11 cellular contexts compared by ENCODE assay signal in the genomic region with DNA sequence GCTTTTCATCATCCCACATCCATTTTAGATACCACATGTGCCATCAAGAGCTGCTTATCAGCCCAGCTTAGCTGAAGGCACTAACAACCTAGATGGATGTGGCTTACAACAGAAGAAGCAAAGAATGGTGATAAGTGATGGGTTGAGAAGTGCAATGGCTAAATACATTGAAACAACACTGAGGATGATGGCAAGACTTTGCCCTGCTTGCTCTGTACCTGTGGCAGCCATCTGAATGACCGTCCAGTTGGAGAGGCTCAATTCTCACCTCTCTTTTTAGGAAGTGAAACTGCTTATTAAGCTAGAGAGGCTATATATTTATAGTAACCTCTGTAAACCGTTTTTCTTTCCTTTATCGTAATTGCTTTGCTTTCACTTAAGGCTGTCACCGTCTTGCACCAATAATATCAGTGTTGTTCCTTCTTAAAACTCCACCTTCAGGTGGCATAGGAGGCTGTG. TPM values are rescaled to one million over a fixed set of nuclear protein-coding genes. Genes with fewer than 3 reads are reported as not detected.
DNase-seq lines count a peak whose midpoint lies in the region; ATAC-seq and TF ChIP-seq lines count a peak whose summit lies in the region.
"Had no signal": no experiment of that assay in that cellular context is flagged by ENCODE, and none has a peak within 500 bp of the region (broad histone marks: within the 10 kb centered on the region; RNA-seq: fewer than 3 reads in every experiment).

No MANE protein-coding gene starts in this region.

- no peaks in the 10 kb centered on the region for H3K27me3 ChIP-seq in H7 (ENCODE audit: control insufficient read depth, insufficient read depth, low read length)

- H3K27ac Mint-ChIP-seq in stimulated activated naive B cell treated with anti-CD40 and anti-IgM and Interleukin-4, amounts not matched to agents 10 μg/mL and 1 μg/mL and 100 μg/mL, for 72 hours: peak overlapping the region; percentile 52
- H3K27ac Mint-ChIP-seq: activated T-cell treated with anti-CD3 and anti-CD28 coated beads, Interleukin-2, amount 50 U/mL, for 24 hours; T-helper 2 cell treated with Interferon-gamma antibody and Interleukin-4, amounts not matched to agents 5 μg/mL and 100 μg/mL, for 36 hours had no signal

- in situ Hi-C loops in KBM-7 (cut with MboI; ENCODE audit: low pct_unique_long_range_greater_than_20kb, low sequenced_read_pairs): no loop called here

- H3K36me3 ChIP-seq in H7 (replicated peaks; ENCODE audit: control insufficient read depth, insufficient read depth, low read length): no peaks in the 10 kb centered on the region

- peak; percentile 80 for ATAC-seq in HG02642 (IDR thresholded peaks at IDR 0.05; ENCODE audit: poor library complexity, unreplicated experiment)
- ATAC-seq in HG03469 (IDR thresholded peaks at IDR 0.05; ENCODE audit: unreplicated experiment): peak; percentile 69
- ATAC-seq in stimulated activated naive B cell treated with anti-CD40 and anti-IgM and Interleukin-4, amounts not matched to agents 10 μg/mL and 1 μg/mL and 100 μg/mL, for 72 hours (replicated peaks): peak; percentile 92 to 93

- H3K9me3 Mint-ChIP-seq in stimulated activated naive B cell treated with anti-CD40 and anti-IgM and Interleukin-4, amounts not matched to agents 10 μg/mL and 1 μg/mL and 100 μg/mL, for 72 hours: no peaks in the 10 kb centered on the region
- H3K9me3 Mint-ChIP-seq: activated T-cell treated with anti-CD3 and anti-CD28 coated beads, Interleukin-2, amount 50 U/mL, for 24 hours; T-helper 2 cell treated with Interferon-gamma antibody and Interleukin-4, amounts not matched to agents 5 μg/mL and 100 μg/mL, for 36 hours had no signal

- peak overlapping the region; percentile 28 to 43 for H3K4me3 Mint-ChIP-seq in stimulated activated naive B cell treated with anti-CD40 and anti-IgM and Interleukin-4, amounts not matched to agents 10 μg/mL and 1 μg/mL and 100 μg/mL, for 72 hours
- H3K4me3 Mint-ChIP-seq: activated T-cell treated with anti-CD3 and anti-CD28 coated beads, Interleukin-2, amount 50 U/mL, for 24 hours; T-helper 2 cell treated with Interferon-gamma antibody and Interleukin-4, amounts not matched to agents 5 μg/mL and 100 μg/mL, for 36 hours had no signal

- H3K4me3 ChIP-seq in H7 (ENCODE audit: insufficient read depth, low read depth, low read length): no peak overlapping the region

- H3K36me3 Mint-ChIP-seq in stimulated activated naive B cell treated with anti-CD40 and anti-IgM and Interleukin-4, amounts not matched to agents 10 μg/mL and 1 μg/mL and 100 μg/mL, for 72 hours: peaks cover 28 to 32% of the 10 kb centered on the region in 2 donors

- H3K4me1 Mint-ChIP-seq in stimulated activated naive B cell treated with anti-CD40 and anti-IgM and Interleukin-4, amounts not matched to agents 10 μg/mL and 1 μg/mL and 100 μg/mL, for 72 hours: peaks cover 29 to 57% of the 10 kb centered on the region in 2 donors

- TF ChIP-seq POLR2A in GM19099 (IDR thresholded peaks at IDR 0.05; ENCODE audit: extremely low read depth, insufficient read length, low read depth): peak; percentile 32
- TF ChIP-seq POLR2A in erythroblast (IDR thresholded peaks at IDR 0.05; ENCODE audit: low read length): no peak

- DNase-seq in stimulated activated naive B cell treated with anti-CD40 and anti-IgM and Interleukin-4, amounts not matched to agents 10 μg/mL and 1 μg/mL and 100 μg/mL, for 72 hours: peak; percentile 27
- no peak for DNase-seq in erythroblast (lab: John Stamatoyannopoulos, UW)
- DNase-seq in KBM-7: no peak
- no peak for DNase-seq in H7
- DNase-seq: activated T-cell treated with anti-CD3 and anti-CD28 coated beads, Interleukin-2, amount 50 U/mL, for 24 hours; glutamatergic neuron; NCI-H69 had no signal

- no peaks in the 10 kb centered on the region for H3K27me3 Mint-ChIP-seq in stimulated activated naive B cell treated with anti-CD40 and anti-IgM and Interleukin-4, amounts not matched to agents 10 μg/mL and 1 μg/mL and 100 μg/mL, for 72 hours
- H3K27me3 Mint-ChIP-seq: activated T-cell treated with anti-CD3 and anti-CD28 coated beads, Interleukin-2, amount 50 U/mL, for 24 hours had no signal

RNA-seq across cellular contexts. Expression of a gene that starts 5.7 kb away (rescaled TPM):
- 4.8 and 5.1 TPM in 2 replicates for total RNA-seq in H7 (2014; rRNA removed; shearing (Covaris generic))

RNA-seq across cellular contexts. Expression of a gene that starts 5.9 kb away (rescaled TPM):
- total RNA-seq in H7 (2014; rRNA removed; shearing (Covaris generic)): 10.5 and 11.6 TPM in 2 replicates
